8 cellular contexts compared by ENCODE assay signal in the genomic region with DNA sequence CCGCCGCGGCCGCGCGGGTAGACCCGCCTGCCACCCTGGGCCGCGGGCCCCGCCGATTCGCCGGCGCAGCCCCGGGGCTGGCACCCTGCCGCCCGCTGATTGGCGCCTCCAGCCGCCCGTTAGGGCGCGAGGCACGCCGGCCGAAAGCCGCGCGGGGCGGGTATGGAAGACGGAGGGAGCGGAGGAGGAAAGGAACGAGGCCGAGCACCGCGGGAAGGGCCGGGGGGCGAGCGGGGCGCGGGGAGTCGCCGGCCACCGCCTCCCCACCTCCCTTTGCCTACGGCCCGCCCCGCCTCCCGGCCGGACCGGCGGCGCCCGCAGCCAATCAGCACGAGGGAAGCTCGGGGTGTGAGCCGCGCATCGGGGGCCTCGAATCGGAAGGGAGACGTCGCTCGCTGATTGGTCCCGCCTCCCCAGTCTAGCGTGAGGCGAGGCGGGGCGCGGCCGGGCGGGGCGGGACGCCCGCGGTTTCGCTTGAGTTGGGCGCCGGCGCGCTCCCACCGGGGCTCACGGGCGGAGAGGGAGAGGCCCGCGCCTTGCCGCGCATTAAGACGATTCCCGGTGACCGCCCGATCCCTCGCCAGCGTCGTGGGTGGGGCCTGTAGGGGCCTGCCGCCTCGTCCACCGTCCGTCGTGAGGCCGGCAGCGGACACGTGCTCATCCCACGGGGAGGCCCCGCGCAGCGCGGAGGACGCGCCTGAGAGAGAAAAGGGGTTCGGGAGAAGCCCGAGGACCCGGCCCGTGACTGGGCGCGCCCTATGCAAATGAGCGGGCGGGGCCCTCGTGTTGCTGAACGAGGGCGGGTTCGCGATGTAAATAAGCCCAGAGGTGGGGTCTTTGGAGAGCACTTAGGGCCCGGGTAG. TPM values are rescaled to one million over a fixed set of nuclear protein-coding genes. Genes with fewer than 3 reads are reported as not detected.
DNase-seq lines count a peak whose midpoint lies in the region; TF ChIP-seq lines count a peak whose summit lies in the region.

No MANE protein-coding gene starts in this region.

- CTCF ChIA-PET in activated naive CD4-positive, alpha-beta T cell treated with anti-CD3 and anti-CD28 coated beads, Interleukin-2, amount 10 ng/mL, durations not matched to agents 7 days and 5 days (lab: Charles Lee), result no interaction called here

- TF ChIP-seq POLR2A in suprapubic skin (IDR thresholded peaks at IDR 0.05), result peak; percentile 48 to 62

- TF ChIP-seq CTCF in HFF-Myc (IDR thresholded peaks at IDR 0.05; ENCODE audit: low read depth, low read length, missing control alignments), result no peak
- no peak for TF ChIP-seq CTCF in suprapubic skin (IDR thresholded peaks at IDR 0.05)

- H3K4me3 ChIP-seq in HFF-Myc (replicated peaks; ENCODE audit: low read depth, low read length) (peak overlapping the region; percentile 86), SJSA1 (peak overlapping the region; percentile 88), suprapubic skin (peak overlapping the region; percentile 80)

- H3K36me3 Mint-ChIP-seq in activated naive CD4-positive, alpha-beta T cell treated with anti-CD3 and anti-CD28 coated beads, Interleukin-2, amount 10 ng/mL, durations not matched to agents 7 days and 5 days, result peaks cover 17% of the 10 kb centered on the region

- TF ChIP-seq EP300 in suprapubic skin (IDR thresholded peaks at IDR 0.05), result no peak

- H3K27ac ChIP-seq in SJSA1 (peak overlapping the region; percentile 97), suprapubic skin (peak overlapping the region; percentile 98)

- H3K36me3 ChIP-seq in SJSA1, result peaks cover 13% of the 10 kb centered on the region
- no peaks in the 10 kb centered on the region for H3K36me3 ChIP-seq in suprapubic skin

- no peaks in the 10 kb centered on the region for H3K9me3 Mint-ChIP-seq in activated naive CD4-positive, alpha-beta T cell treated with anti-CD3 and anti-CD28 coated beads, Interleukin-2, amount 10 ng/mL, durations not matched to agents 7 days and 5 days

- peak overlapping the region; percentile 92 for H3K27ac Mint-ChIP-seq in activated naive CD4-positive, alpha-beta T cell treated with anti-CD3 and anti-CD28 coated beads, Interleukin-2, amount 10 ng/mL, durations not matched to agents 7 days and 5 days

- peak overlapping the region; percentile 77 for H3K4me3 Mint-ChIP-seq in activated naive CD4-positive, alpha-beta T cell treated with anti-CD3 and anti-CD28 coated beads, Interleukin-2, amount 10 ng/mL, durations not matched to agents 7 days and 5 days

- H3K9me3 ChIP-seq in SJSA1 (replicated peaks) (no peaks in the 10 kb centered on the region), suprapubic skin (no peaks in the 10 kb centered on the region)

- peaks cover 6% of the 10 kb centered on the region for H3K27me3 Mint-ChIP-seq in activated naive CD4-positive, alpha-beta T cell treated with anti-CD3 and anti-CD28 coated beads, Interleukin-2, amount 10 ng/mL, durations not matched to agents 7 days and 5 days

- H3K4me1 Mint-ChIP-seq in activated naive CD4-positive, alpha-beta T cell treated with anti-CD3 and anti-CD28 coated beads, Interleukin-2, amount 10 ng/mL, durations not matched to agents 7 days and 5 days, result peaks cover 42% of the 10 kb centered on the region

- DNase-seq in GM04503 (ENCODE audit: low read depth), result peak; percentile 73
- DNase-seq in HFF-Myc (ENCODE audit: extremely low read depth, low read depth), result peak; percentile 81
- DNase-seq in MV-4-11 (lab: John Stamatoyannopoulos, UW), result peak; percentile 92
- peak; percentile 97 for DNase-seq in SJSA1 (ENCODE audit: low read depth in 1 of 2, low spot score in 2 of 2)
- DNase-seq in activated naive CD4-positive, alpha-beta T cell treated with anti-CD3 and anti-CD28 coated beads, Interleukin-2, amount 10 ng/mL, durations not matched to agents 7 days and 5 days, result peak; percentile 96
- peak; percentile 95 for DNase-seq in germinal center (ENCODE audit: low spot score)
- peak; percentile 56 to 99 (median 95) for DNase-seq in nucleus accumbens (lab: John Stamatoyannopoulos, UW)
- DNase-seq in suprapubic skin (ENCODE audit: low spot score in 2 of 2), result peak; percentile 98

- 1% methylated on average over 49 of the region's 122 CpGs for WGBS in suprapubic skin

- H3K27me3 ChIP-seq in SJSA1 (replicated peaks), result no peaks in the 10 kb centered on the region
- H3K27me3 ChIP-seq in suprapubic skin, result no peaks in the 10 kb centered on the region

- H3K4me1 ChIP-seq in SJSA1 (replicated peaks) (peaks cover 20% of the 10 kb centered on the region), suprapubic skin (peaks cover 43% of the 10 kb centered on the region)

RNA-seq across cellular contexts. Expression of a gene that starts 0.6 kb away (rescaled TPM):
- 76.4 and 127 TPM in 2 replicates for total RNA-seq in SJSA1 (2014; rRNA removed; shearing (Covaris generic))
- total RNA-seq in suprapubic skin, result 10 to 100 TPM; 47.5 to 75.9 (median 59.3) TPM

Comparison
In these comparisons a context has a peak if more than half of its experiments do, and no peak if none do; other contexts are left out.
1. Peak in every context shown above with its lines: DNase-seq, H3K4me3 ChIP-seq and H3K27ac ChIP-seq.